ENCODE assay signal across 16 cellular contexts in the genomic region with DNA sequence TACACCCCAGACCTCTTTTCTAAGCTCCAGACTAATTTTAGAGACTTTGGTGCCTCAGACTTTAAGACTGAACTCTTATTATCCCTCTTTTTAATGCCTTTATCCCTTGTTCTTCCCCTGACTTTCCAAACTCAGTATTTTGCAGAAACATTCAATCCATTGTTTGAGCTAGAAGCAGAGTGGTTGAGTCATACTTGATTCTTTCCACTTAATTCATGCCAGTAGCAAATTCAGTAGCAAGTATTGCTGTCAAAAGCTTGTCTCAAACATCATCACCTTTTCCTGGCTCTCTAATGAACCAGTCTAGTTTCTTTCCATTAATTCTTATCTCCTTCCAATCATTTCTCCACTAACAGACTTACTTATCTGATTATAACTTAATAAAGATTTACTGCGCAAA.
DNase-seq lines count a peak whose midpoint lies in the region; ATAC-seq and TF ChIP-seq lines count a peak whose summit lies in the region.
"Had no signal": no experiment of that assay in that cellular context is flagged by ENCODE, and none has a peak within 500 bp of the region (broad histone marks: within the 10 kb centered on the region; RNA-seq: fewer than 3 reads in every experiment).

No MANE protein-coding gene starts in this region.

- no peak overlapping the region for H3K14ac ChIP-seq in neuronal stem cell (ENCODE audit: low read length)

- H2AFZ ChIP-seq in SK-N-SH (ENCODE audit: low read depth) (no peak overlapping the region), neuronal stem cell (ENCODE audit: low read length) (peak overlapping the region; percentile 51)
- H2AFZ ChIP-seq: PC-9 had no signal

- no peaks in the 10 kb centered on the region for H3K9me2 ChIP-seq in SK-N-SH

- H3K4me3 Mint-ChIP-seq in endodermal cell, result no peak overlapping the region
- H3K4me3 Mint-ChIP-seq in activated CD4-positive, alpha-beta memory T cell treated with anti-CD3 and anti-CD28 coated beads, Interleukin-2, amount 10 ng/mL, durations not matched to agents 7 days and 5 days, result no peak overlapping the region
- H3K4me3 Mint-ChIP-seq: H9 had no signal

- no peak overlapping the region for H3K4ac ChIP-seq in neuronal stem cell (ENCODE audit: low read length)

- H4K8ac ChIP-seq in neuronal stem cell (ENCODE audit: low read depth, low read length), result no peak overlapping the region

- no peak overlapping the region for H2BK5ac ChIP-seq in neuronal stem cell (ENCODE audit: low read length)

- no peak overlapping the region for H3K4me2 ChIP-seq in SK-N-SH
- no peak overlapping the region for H3K4me2 ChIP-seq in neuronal stem cell (ENCODE audit: insufficient read depth, low read length, poor library complexity, severe bottlenecking)
- H3K4me2 ChIP-seq: PC-9 had no signal

- H3K79me1 ChIP-seq in neuronal stem cell (ENCODE audit: low read depth, low read length), result no peaks in the 10 kb centered on the region

- no peaks in the 10 kb centered on the region for H3K27me3 Mint-ChIP-seq in endodermal cell (ENCODE audit: insufficient read depth)
- H3K27me3 Mint-ChIP-seq in activated CD4-positive, alpha-beta memory T cell treated with anti-CD3 and anti-CD28 coated beads, Interleukin-2, amount 10 ng/mL, durations not matched to agents 7 days and 5 days, result no peaks in the 10 kb centered on the region

- no peaks in the 10 kb centered on the region for H3F3A ChIP-seq in SK-N-SH (replicated peaks; ENCODE audit: insufficient read depth)

- H3K4me1 ChIP-seq in SK-N-SH (ENCODE audit: control insufficient read depth in 1 of 2, insufficient read depth in 2 of 2, low read depth in 1 of 2, low read length in 1 of 2) (no peaks in the 10 kb centered on the region; a peak in 1 of 4 replicates), neuronal stem cell (ENCODE audit: control insufficient read depth in 2 of 2, insufficient read depth in 1 of 2, low read depth in 1 of 2, low read length in 2 of 2) (no peaks in the 10 kb centered on the region), endodermal cell (ENCODE audit: control insufficient read depth, insufficient read depth, low read length) (no peaks in the 10 kb centered on the region)

- no peaks in the 10 kb centered on the region for H3K79me2 ChIP-seq in SK-N-SH (ENCODE audit: insufficient read depth)

- H3K27me3 ChIP-seq in SK-N-SH (ENCODE audit: insufficient read depth) (no peaks in the 10 kb centered on the region; the same call in 1 of the 2 replicates), neuronal stem cell (ENCODE audit: control insufficient read depth in 3 of 3, insufficient read depth in 3 of 3, low read depth in 1 of 3, low read length in 3 of 3) (no peaks in the 10 kb centered on the region), endodermal cell (ENCODE audit: control insufficient read depth, insufficient read depth, low read length, poor library complexity, severe bottlenecking) (no peaks in the 10 kb centered on the region)

- H3K9me3 Mint-ChIP-seq in endodermal cell, result peaks cover 4% of the 10 kb centered on the region
- H3K9me3 Mint-ChIP-seq in activated CD4-positive, alpha-beta memory T cell treated with anti-CD3 and anti-CD28 coated beads, Interleukin-2, amount 10 ng/mL, durations not matched to agents 7 days and 5 days, result peaks cover 2% of the 10 kb centered on the region

- H3K23ac ChIP-seq in neuronal stem cell (ENCODE audit: low read depth, low read length, poor library complexity), result no peak overlapping the region

- WGBS in SK-N-SH (ENCODE audit: low lambda C conversion rate), result 79% methylated on average over 1 of the region's 1 CpG
- 100% methylated on average over 1 of the region's 1 CpG; no CpG with 5 or more reads in 1 of the 2 donors for WGBS in neuronal stem cell (ENCODE audit: extremely low coverage in 2 of 2, insufficient read length in 2 of 2, insufficient replicate concordance in 1 of 2), 2 donors
- 84% methylated on average over 1 of the region's 1 CpG; no CpG with 5 or more reads in 1 of the 2 experiments for WGBS in endodermal cell (ENCODE audit: insufficient coverage in 1 of 2, insufficient read length in 1 of 2), 2 experiments

- no peaks in the 10 kb centered on the region for H3K4me1 Mint-ChIP-seq in endodermal cell
- H3K4me1 Mint-ChIP-seq in activated CD4-positive, alpha-beta memory T cell treated with anti-CD3 and anti-CD28 coated beads, Interleukin-2, amount 10 ng/mL, durations not matched to agents 7 days and 5 days, result no peaks in the 10 kb centered on the region

- H2BK15ac ChIP-seq in neuronal stem cell (ENCODE audit: low read length), result no peak overlapping the region

- H4K91ac ChIP-seq in neuronal stem cell (ENCODE audit: low read depth, low read length, poor library complexity), result no peak overlapping the region

- POLR2A ChIA-PET in SK-N-SH (lab: Yijun Ruan, JAX), result no interaction called here
- POLR2A ChIA-PET in activated CD4-positive, alpha-beta memory T cell treated with anti-CD3 and anti-CD28 coated beads, Interleukin-2, amount 10 ng/mL, durations not matched to agents 7 days and 5 days (lab: Charles Lee), result no interaction called here

- H2BK120ac ChIP-seq in neuronal stem cell (ENCODE audit: low read depth, low read length), result no peak overlapping the region

- no peak overlapping the region for H3K27ac Mint-ChIP-seq in endodermal cell
- no peak overlapping the region for H3K27ac Mint-ChIP-seq in activated CD4-positive, alpha-beta memory T cell treated with anti-CD3 and anti-CD28 coated beads, Interleukin-2, amount 10 ng/mL, durations not matched to agents 7 days and 5 days
- H3K27ac Mint-ChIP-seq: H9 had no signal

- no peak overlapping the region for H2AK5ac ChIP-seq in neuronal stem cell (ENCODE audit: low read depth, low read length)

- CTCF ChIA-PET in SK-N-SH (lab: Yijun Ruan, JAX), result interaction anchor here (0.6 kb wide), 1 partner anchor 101 kb away, joined by 3 read pairs; no protein-coding TSS in a partner anchor
- CTCF ChIA-PET in activated CD4-positive, alpha-beta memory T cell treated with anti-CD3 and anti-CD28 coated beads, Interleukin-2, amount 10 ng/mL, durations not matched to agents 7 days and 5 days (lab: Charles Lee), result no interaction called here

- DNase-seq in SK-N-SH, result no peak
- peak; percentile 29 for DNase-seq in astrocyte of the spinal cord (ENCODE audit: low read depth, low spot score)
- no peak for DNase-seq in neuronal stem cell (ENCODE audit: low spot score)
- DNase-seq in endodermal cell, result no peak
- DNase-seq in activated CD4-positive, alpha-beta memory T cell treated with anti-CD3 and anti-CD28 coated beads, Interleukin-2, amount 10 ng/mL, durations not matched to agents 7 days and 5 days, result no peak
- no peak for DNase-seq in middle frontal gyrus (ENCODE audit: extremely low spot score, low spot score)
- no peak for DNase-seq in T-helper 2 cell
- DNase-seq: C1 segment of cervical spinal cord, H9, NCI-H1436, NCI-H2081, NCI-H69, PC-9, SHP77 had no signal

- no peak overlapping the region for H3K4me3 ChIP-seq in SK-N-SH (ENCODE audit: low read depth in 2 of 2, low read length in 1 of 2)
- H3K4me3 ChIP-seq in astrocyte of the spinal cord (ENCODE audit: low read depth, low read length), result no peak overlapping the region
- H3K4me3 ChIP-seq in neuronal stem cell (ENCODE audit: low read length in 2 of 2), result no peak overlapping the region
- H3K4me3 ChIP-seq in endodermal cell (ENCODE audit: low read length), result no peak overlapping the region
- H3K4me3 ChIP-seq: PC-9 had no signal

- peaks cover 3% of the 10 kb centered on the region for H3K36me3 Mint-ChIP-seq in endodermal cell (ENCODE audit: low read depth)
- no peaks in the 10 kb centered on the region for H3K36me3 Mint-ChIP-seq in activated CD4-positive, alpha-beta memory T cell treated with anti-CD3 and anti-CD28 coated beads, Interleukin-2, amount 10 ng/mL, durations not matched to agents 7 days and 5 days (ENCODE audit: low read depth)

- in situ Hi-C loops in astrocyte of the spinal cord (cut with HindIII; ENCODE audit: low sequenced_read_pairs), result no loop called here

- peak; percentile 27; the same call in 1 of the 3 replicates for ATAC-seq in SK-N-SH treated with all-trans-retinoic acid at 6 μM for 48 hours

- TF ChIP-seq RAD21 in SK-N-SH (IDR thresholded peaks at IDR 0.05; ENCODE audit: low read length), result no peak

- H3K36me3 ChIP-seq in SK-N-SH (replicated peaks in 1 of 2; ENCODE audit: control insufficient read depth in 1 of 2, insufficient read depth in 2 of 2, low read length in 1 of 2) (peaks cover 0 to 5% of the 10 kb centered on the region in 2 experiments), neuronal stem cell (replicated peaks in 1 of 2; ENCODE audit: control insufficient read depth in 2 of 2, insufficient read depth in 2 of 2, low read length in 2 of 2) (no peaks in the 10 kb centered on the region), endodermal cell (ENCODE audit: control insufficient read depth, insufficient read depth, low read length) (no peaks in the 10 kb centered on the region)

- H4K20me1 ChIP-seq in SK-N-SH (ENCODE audit: insufficient read depth), result no peaks in the 10 kb centered on the region

- no peak overlapping the region for H3K18ac ChIP-seq in neuronal stem cell (ENCODE audit: low read length)

- no peak overlapping the region for H3K27ac ChIP-seq in SK-N-SH (ENCODE audit: low read depth in 2 of 2, low read length in 1 of 2)
- no peak overlapping the region for H3K27ac ChIP-seq in neuronal stem cell (replicated peaks; ENCODE audit: low read length)
- H3K27ac ChIP-seq in endodermal cell (ENCODE audit: low read depth, low read length), result no peak overlapping the region
- H3K27ac ChIP-seq: 22Rv1, PC-9 had no signal

- H3K9ac ChIP-seq in SK-N-SH (no peak overlapping the region), neuronal stem cell (ENCODE audit: low read depth, low read length, poor library complexity) (no peak overlapping the region), endodermal cell (ENCODE audit: extremely low read depth, low read length, poor library complexity, severe bottlenecking) (no peak overlapping the region)

- TF ChIP-seq CTCF in SK-N-SH (IDR thresholded peaks at IDR 0.05) (no peak), astrocyte of the spinal cord (IDR thresholded peaks at IDR 0.05; ENCODE audit: low read depth, low read length) (no peak), endodermal cell (conservative IDR thresholded peaks at IDR 0.05) (no peak)

- H2BK12ac ChIP-seq in neuronal stem cell (ENCODE audit: low read length), result no peak overlapping the region

- TF ChIP-seq EP300 in SK-N-SH (IDR thresholded peaks at IDR 0.05; ENCODE audit: borderline replicate concordance in 1 of 2, low read depth in 1 of 2, low read length in 1 of 2), result no peak

- H3K9me3 ChIP-seq in SK-N-SH, result no peaks in the 10 kb centered on the region
- H3K9me3 ChIP-seq in neuronal stem cell (replicated peaks in 1 of 2; ENCODE audit: control insufficient read depth in 2 of 2, insufficient read depth in 1 of 2, low read depth in 1 of 2, low read length in 2 of 2), result no peaks in the 10 kb centered on the region
- H3K9me3 ChIP-seq in endodermal cell (ENCODE audit: control insufficient read depth, low read length), result no peaks in the 10 kb centered on the region

TF ChIP-seq in SK-N-SH treated with all-trans-retinoic acid at 6 μM for 48 hours, 23 proteins besides CTCF, POLR2A, EP300 and RAD21 (continues in another document):
- TF ChIP-seq SNAI2 (CRISPR knock-in tag; IDR thresholded peaks at IDR 0.05) (no peak), ISL1 (CRISPR knock-in tag; IDR thresholded peaks at IDR 0.05) (peak; percentile 52)

TF ChIP-seq in SK-N-SH, 30 proteins besides CTCF, POLR2A, EP300 and RAD21 (continues in another document):
- TF ChIP-seq FOXM1 (IDR thresholded peaks at IDR 0.05; ENCODE audit: low read depth) (no peak), TCF12 (IDR thresholded peaks at IDR 0.05) (no peak), NFIC (IDR thresholded peaks at IDR 0.05; ENCODE audit: borderline replicate concordance) (no peak)
